11 cellular contexts compared by ENCODE assay signal in the genomic region with DNA sequence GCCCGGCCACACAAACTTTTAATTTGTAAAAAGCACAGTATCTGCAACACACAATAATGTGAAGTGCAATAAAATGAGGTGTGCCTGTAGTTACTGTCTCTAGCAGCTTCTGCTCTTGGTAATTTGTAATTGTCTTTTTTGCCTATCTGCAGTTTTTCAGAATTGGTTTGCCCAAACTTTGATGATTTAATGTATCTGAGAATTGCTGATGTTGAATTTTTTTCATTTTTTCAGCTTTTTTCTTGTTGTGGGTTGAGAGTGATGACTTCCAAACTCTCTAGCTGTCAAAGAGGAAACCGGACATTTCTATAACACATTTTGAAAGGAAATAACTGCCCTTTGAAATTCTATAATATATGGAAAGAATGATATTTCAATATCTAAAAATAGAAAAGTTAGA.
"Had no signal": no experiment of that assay in that cellular context is flagged by ENCODE, and none has a peak within 500 bp of the region (broad histone marks: within the 10 kb centered on the region; RNA-seq: fewer than 3 reads in every experiment).

No MANE protein-coding gene starts in this region.

- ATAC-seq: GM23338, HCT116 had no signal

- FAIRE-seq: H1, H54 had no signal

- H3K4me1 Mint-ChIP-seq: GM23338 had no signal

- DNase-seq: GM23248, GOT3, H7, H9, HCEC 1CT, HFFc6 had no signal

- H3K36me3 ChIP-seq: HAP-1 had no signal

- H3K27ac Mint-ChIP-seq: GM23338, H9, HFFc6 had no signal

- H3K9ac ChIP-seq: GM23248 had no signal

- H3K4me3 Mint-ChIP-seq: GM23338, H9, HFFc6 had no signal

- H3K4me3 ChIP-seq: GM23248, GM23338, HAP-1 had no signal

- H3K9me3 ChIP-seq: HAP-1 had no signal

- H2AFZ ChIP-seq: GM23248, GM23338 had no signal

- H3K27ac ChIP-seq: GM23248 had no signal

- H3K4me2 ChIP-seq: GM23338 had no signal

- H3K4me1 ChIP-seq: HAP-1 had no signal
